ENCODE assay signal across 1 cellular context in the genomic region with DNA sequence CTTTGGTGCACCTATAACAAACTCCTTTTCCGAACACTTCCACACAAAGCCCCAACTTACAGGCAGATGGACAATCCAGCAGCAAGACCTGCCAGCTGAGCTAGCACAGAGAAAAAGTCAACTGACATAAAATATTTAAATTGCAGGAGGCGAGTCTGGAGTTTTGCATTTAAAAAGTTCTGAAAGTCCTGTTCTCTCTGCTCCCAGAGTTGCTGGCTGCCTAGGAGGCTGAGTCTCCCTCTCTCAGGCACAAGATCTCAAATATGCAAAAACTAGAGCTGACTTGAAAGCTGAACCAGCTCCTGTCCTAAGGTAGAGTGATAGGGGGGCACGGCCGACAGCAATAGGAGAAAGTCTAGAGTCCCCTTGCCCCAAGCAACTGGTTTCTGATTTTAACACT.
TF ChIP-seq lines count a peak whose summit lies in the region.

No MANE protein-coding gene starts in this region.

TF ChIP-seq in endothelial cell of umbilical vein, 7 proteins besides CTCF, POLR2A, EP300 and RAD21 (continued from another document):
- TF ChIP-seq GATA2 (IDR thresholded peaks at IDR 0.05; ENCODE audit: insufficient read depth, insufficient read length, low read depth, low read length) (no peak), FOS (IDR thresholded peaks at IDR 0.05; ENCODE audit: borderline replicate concordance, insufficient read depth, low read length) (no peak), POLR2AphosphoS5 (IDR thresholded peaks at IDR 0.05; ENCODE audit: insufficient read depth, low read depth, low read length) (no peak), JUN (IDR thresholded peaks at IDR 0.05; ENCODE audit: borderline replicate concordance, insufficient read depth, insufficient read length, low read depth) (no peak)
- TF ChIP-seq, protein P1, sequence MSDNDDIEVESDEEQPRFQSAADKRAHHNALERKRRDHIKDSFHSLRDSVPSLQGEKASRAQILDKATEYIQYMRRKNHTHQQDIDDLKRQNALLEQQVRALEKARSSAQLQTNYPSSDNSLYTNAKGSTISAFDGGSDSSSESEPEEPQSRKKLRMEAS (IDR thresholded peaks at IDR 0.05; ENCODE audit: insufficient read depth, insufficient read length), result no peak
